2 cellular contexts compared by ENCODE assay signal in the genomic region with DNA sequence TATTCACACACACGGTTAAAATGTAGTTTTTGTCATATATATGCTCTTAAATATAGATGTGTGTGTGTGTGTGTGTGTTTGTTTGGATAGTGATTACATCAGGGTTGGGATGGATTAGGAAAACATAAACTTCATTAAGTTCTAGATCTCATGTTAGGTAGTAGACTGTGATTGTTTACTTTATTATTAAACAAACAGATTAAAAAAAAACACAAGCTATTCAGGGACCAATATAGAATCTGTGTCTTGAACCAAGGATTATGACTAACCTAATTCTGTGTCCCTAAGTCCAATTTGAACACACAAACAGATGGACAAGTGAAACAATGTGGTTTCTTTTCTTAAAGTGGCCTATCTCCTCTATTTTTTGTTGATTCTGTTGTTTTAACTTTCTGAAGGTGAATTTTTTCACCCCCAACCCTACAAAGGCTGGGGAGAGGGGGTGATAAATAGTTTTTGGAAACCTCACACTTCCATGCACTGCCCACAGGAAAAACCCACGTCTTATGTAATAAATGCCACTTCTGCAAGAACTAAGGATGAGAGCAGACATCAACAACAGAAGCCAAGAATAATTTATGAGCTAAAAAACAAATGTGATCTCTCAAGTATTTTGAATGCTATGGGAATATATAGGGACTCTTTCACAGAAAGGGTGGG.
A peak's percentile ranks its signal among the peaks of the same experiment; 100 is the strongest.
TF ChIP-seq lines count a peak whose summit lies in the region.

No MANE protein-coding gene starts in this region.

TF ChIP-seq in HepG2, 621 proteins besides CTCF, POLR2A, EP300 and RAD21 (continues in another document):
- TF ChIP-seq ZSCAN31 (CRISPR knock-in tag; IDR thresholded peaks at IDR 0.05; ENCODE audit: low read depth) (no peak), ZNF660 (CRISPR knock-in tag; IDR thresholded peaks at IDR 0.05; ENCODE audit: borderline replicate concordance, low read depth) (no peak), ZNF350 (CRISPR knock-in tag; IDR thresholded peaks at IDR 0.05; ENCODE audit: borderline replicate concordance, low read depth) (no peak), PPARG (CRISPR knock-in tag; conservative IDR thresholded peaks at IDR 0.05) (0 out of 2 replicates have a peak, but pooled peaks have one; percentile 3), ZNF367 (CRISPR knock-in tag; IDR thresholded peaks at IDR 0.05; ENCODE audit: borderline replicate concordance) (no peak), ZBTB42 (CRISPR knock-in tag; IDR thresholded peaks at IDR 0.05) (no peak), BRD4 (CRISPR knock-in tag; IDR thresholded peaks at IDR 0.05) (no peak), FIP1L1 (IDR thresholded peaks at IDR 0.05; ENCODE audit: borderline replicate concordance, insufficient read depth, low read depth, low read length) (0 out of 2 replicates have a peak, but pooled peaks have one; percentile 12), ZNF713 (CRISPR knock-in tag; IDR thresholded peaks at IDR 0.05) (no peak), CREM (IDR thresholded peaks at IDR 0.05) (peak; percentile 30; the same call in 1 of the 2 replicates), CREM (CRISPR knock-in tag; IDR thresholded peaks at IDR 0.05) (no peak), U2AF2 (IDR thresholded peaks at IDR 0.05; ENCODE audit: low read depth, low read length) (no peak), RARA (CRISPR knock-in tag; IDR thresholded peaks at IDR 0.05) (peak; percentile 69), FOXA3 (CRISPR knock-in tag; IDR thresholded peaks at IDR 0.05) (peak; percentile 46; the same call in 1 of the 2 replicates), GATAD2A (CRISPR knock-in tag; IDR thresholded peaks at IDR 0.05) (peak; percentile 68), CEBPG (CRISPR knock-in tag; IDR thresholded peaks at IDR 0.05) (0 out of 2 replicates have a peak, but pooled peaks have one; percentile 37), FOXJ3 (CRISPR knock-in tag; IDR thresholded peaks at IDR 0.05; ENCODE audit: borderline replicate concordance) (peak; percentile 46; the same call in 1 of the 2 replicates), MED1 (CRISPR knock-in tag; IDR thresholded peaks at IDR 0.05) (no peak), MIER2 (CRISPR knock-in tag; IDR thresholded peaks at IDR 0.05) (no peak), MBD4 (IDR thresholded peaks at IDR 0.05; ENCODE audit: borderline replicate concordance, low read length) (0 out of 2 replicates have a peak, but pooled peaks have one; percentile 66), SSRP1 (CRISPR knock-in tag; IDR thresholded peaks at IDR 0.05) (0 out of 2 replicates have a peak, but pooled peaks have one; percentile 37), ZNF749 (CRISPR knock-in tag; IDR thresholded peaks at IDR 0.05; ENCODE audit: borderline replicate concordance) (no peak), ZSCAN21 (CRISPR knock-in tag; IDR thresholded peaks at IDR 0.05; ENCODE audit: borderline replicate concordance) (no peak), NAIF1 (CRISPR knock-in tag; IDR thresholded peaks at IDR 0.05; ENCODE audit: borderline replicate concordance) (peak; percentile 60; the same call in 1 of the 2 replicates)
- TF ChIP-seq, protein P1, sequence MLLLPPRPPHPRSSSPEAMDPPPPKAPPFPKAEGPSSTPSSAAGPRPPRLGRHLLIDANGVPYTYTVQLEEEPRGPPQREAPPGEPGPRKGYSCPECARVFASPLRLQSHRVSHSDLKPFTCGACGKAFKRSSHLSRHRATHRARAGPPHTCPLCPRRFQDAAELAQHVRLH (CRISPR knock-in tag; IDR thresholded peaks at IDR 0.05; ENCODE audit: borderline replicate concordance, low read depth): no peak
- TF ChIP-seq, protein P2, sequence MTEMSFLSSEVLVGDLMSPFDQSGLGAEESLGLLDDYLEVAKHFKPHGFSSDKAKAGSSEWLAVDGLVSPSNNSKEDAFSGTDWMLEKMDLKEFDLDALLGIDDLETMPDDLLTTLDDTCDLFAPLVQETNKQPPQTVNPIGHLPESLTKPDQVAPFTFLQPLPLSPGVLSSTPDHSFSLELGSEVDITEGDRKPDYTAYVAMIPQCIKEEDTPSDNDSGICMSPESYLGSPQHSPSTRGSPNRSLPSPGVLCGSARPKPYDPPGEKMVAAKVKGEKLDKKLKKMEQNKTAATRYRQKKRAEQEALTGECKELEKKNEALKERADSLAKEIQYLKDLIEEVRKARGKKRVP (CRISPR knock-in tag; IDR thresholded peaks at IDR 0.05): peak in 1 of 2 experiments; percentile 86; a peak in 2 of 4 replicates
- TF ChIP-seq, protein P3, sequence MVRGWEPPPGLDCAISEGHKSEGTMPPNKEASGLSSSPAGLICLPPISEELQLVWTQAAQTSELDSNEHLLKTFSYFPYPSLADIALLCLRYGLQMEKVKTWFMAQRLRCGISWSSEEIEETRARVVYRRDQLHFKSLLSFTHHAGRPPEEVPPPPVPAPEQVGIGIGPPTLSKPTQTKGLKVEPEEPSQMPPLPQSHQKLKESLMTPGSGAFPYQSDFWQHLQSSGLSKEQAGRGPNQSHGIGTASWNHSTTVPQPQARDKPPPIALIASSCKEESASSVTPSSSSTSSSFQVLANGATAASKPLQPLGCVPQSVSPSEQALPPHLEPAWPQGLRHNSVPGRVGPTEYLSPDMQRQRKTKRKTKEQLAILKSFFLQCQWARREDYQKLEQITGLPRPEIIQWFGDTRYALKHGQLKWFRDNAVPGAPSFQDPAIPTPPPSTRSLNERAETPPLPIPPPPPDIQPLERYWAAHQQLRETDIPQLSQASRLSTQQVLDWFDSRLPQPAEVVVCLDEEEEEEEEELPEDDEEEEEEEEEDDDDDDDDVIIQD (CRISPR knock-in tag; IDR thresholded peaks at IDR 0.05; ENCODE audit: low read depth): 0 out of 2 replicates have a peak, but pooled peaks have one; percentile 13
- TF ChIP-seq, protein P4, sequence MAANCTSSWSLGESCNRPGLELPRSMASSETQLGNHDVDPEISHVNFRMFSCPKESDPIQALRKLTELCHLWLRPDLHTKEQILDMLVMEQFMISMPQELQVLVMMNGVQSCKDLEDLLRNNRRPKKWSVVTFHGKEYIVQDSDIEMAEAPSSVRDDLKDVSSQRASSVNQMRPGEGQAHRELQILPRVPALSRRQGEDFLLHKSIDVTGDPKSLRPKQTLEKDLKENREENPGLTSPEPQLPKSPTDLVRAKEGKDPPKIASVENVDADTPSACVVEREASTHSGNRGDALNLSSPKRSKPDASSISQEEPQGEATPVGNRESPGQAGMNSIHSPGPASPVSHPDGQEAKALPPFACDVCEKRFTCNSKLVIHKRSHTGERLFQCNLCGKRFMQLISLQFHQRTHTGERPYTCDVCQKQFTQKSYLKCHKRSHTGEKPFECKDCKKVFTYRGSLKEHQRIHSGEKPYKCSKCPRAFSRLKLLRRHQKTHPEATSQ (CRISPR knock-in tag; IDR thresholded peaks at IDR 0.05; ENCODE audit: borderline replicate concordance): no peak

TF ChIP-seq in GM23338, 12 proteins besides CTCF, POLR2A, EP300 and RAD21:
- TF ChIP-seq, protein P5, sequence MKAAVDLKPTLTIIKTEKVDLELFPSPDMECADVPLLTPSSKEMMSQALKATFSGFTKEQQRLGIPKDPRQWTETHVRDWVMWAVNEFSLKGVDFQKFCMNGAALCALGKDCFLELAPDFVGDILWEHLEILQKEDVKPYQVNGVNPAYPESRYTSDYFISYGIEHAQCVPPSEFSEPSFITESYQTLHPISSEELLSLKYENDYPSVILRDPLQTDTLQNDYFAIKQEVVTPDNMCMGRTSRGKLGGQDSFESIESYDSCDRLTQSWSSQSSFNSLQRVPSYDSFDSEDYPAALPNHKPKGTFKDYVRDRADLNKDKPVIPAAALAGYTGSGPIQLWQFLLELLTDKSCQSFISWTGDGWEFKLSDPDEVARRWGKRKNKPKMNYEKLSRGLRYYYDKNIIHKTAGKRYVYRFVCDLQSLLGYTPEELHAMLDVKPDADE (IDR thresholded peaks at IDR 0.05): no peak
- no peak for TF ChIP-seq POLR2AphosphoS5 (IDR thresholded peaks at IDR 0.05; ENCODE audit: low read depth)
